Comparison of ENCODE assay signal across 15 cellular contexts in genomic region chr10:49488056-49488455, GRCh38. TPM values are rescaled to one million over a fixed set of nuclear protein-coding genes. Genes with fewer than 3 reads are reported as not detected.
A peak's percentile ranks its signal among the peaks of the same experiment; 100 is the strongest.
DNase-seq lines count a peak whose midpoint lies in the region; ATAC-seq and TF ChIP-seq lines count a peak whose summit lies in the region.
"Had no signal": no experiment of that assay in that cellular context is flagged by ENCODE, and none has a peak within 500 bp of the region (broad histone marks: within the 10 kb centered on the region; RNA-seq: fewer than 3 reads in every experiment).

No MANE protein-coding gene starts in this region.

- H3K27me3 Mint-ChIP-seq in chondrocyte (ENCODE audit: low read depth), result no peaks in the 10 kb centered on the region
- H3K27me3 Mint-ChIP-seq: CD4-positive, alpha-beta memory T cell had no signal

- peaks cover 7% of the 10 kb centered on the region for H3K36me3 Mint-ChIP-seq in chondrocyte (ENCODE audit: low read depth)

- no peak overlapping the region for H3K4me3 Mint-ChIP-seq in chondrocyte (ENCODE audit: unreplicated experiment)
- H3K4me3 Mint-ChIP-seq: CD4-positive, alpha-beta memory T cell; immature natural killer cell had no signal

- no peaks in the 10 kb centered on the region for H3K9me3 Mint-ChIP-seq in chondrocyte (ENCODE audit: low read depth)
- H3K9me3 Mint-ChIP-seq: CD4-positive, alpha-beta memory T cell; immature natural killer cell had no signal

- H3K27ac Mint-ChIP-seq in chondrocyte (ENCODE audit: unreplicated experiment), result no peak overlapping the region
- H3K27ac Mint-ChIP-seq: CD4-positive, alpha-beta memory T cell; immature natural killer cell had no signal

- H3K4me1 Mint-ChIP-seq in chondrocyte (ENCODE audit: low read depth), result peaks cover 61% of the 10 kb centered on the region

- no peak for TF ChIP-seq CTCF in chondrocyte (IDR thresholded peaks at IDR 0.05)

- DNase-seq in COLO668 (lab: John Stamatoyannopoulos, UW; ENCODE audit: unreplicated experiment) (peak; percentile 3), NCI-H1417 treated with DMSO at 0.1 percent for 48 hours (lab: John Stamatoyannopoulos, UW) (peak; percentile 76), SK-MEL-5 (ENCODE audit: low read depth, low spot score) (peak; percentile 55), lung microvascular endothelial cell (ENCODE audit: low read depth in 2 of 2) (peak; percentile 6 to 8), AML-193 (lab: John Stamatoyannopoulos, UW) (no peak), chondrocyte (ENCODE audit: low spot score) (no peak), HUDEP-2 (lab: John Stamatoyannopoulos, UW; ENCODE audit: unreplicated experiment in 76 of 76) (no peak)
- DNase-seq: activated CD8-positive, alpha-beta memory T cell treated with anti-CD3 and anti-CD28 coated beads for 24 hours; CD4-positive, alpha-beta memory T cell; cerebellar nuclear complex; immature natural killer cell; stimulated activated CD4-positive, alpha-beta T cell treated with anti-CD3 and anti-CD28 coated beads, Interleukin-4, amount 100 ng/mL, for 4 hours; WERI-Rb-1 had no signal

- ATAC-seq in GM19467 (IDR thresholded peaks at IDR 0.05; ENCODE audit: unreplicated experiment), result no peak
- ATAC-seq: gastroesophageal sphincter had no signal

- in situ Hi-C loops in SK-MEL-5 (cut with HindIII; ENCODE audit: low pct_unique_long_range_greater_than_20kb, low sequenced_read_pairs), result no loop called here

RNA-seq across cellular contexts. Expression of gene ERCC6, which starts 50.9 kb away (rescaled TPM):
- 11.4 and 16.1 TPM in 2 replicates for total RNA-seq in SK-MEL-5 (2014; rRNA removed; shearing (Covaris generic))
- polyA plus RNA-seq in SK-MEL-5 (2015; cell fraction: cytosol; rRNA removed), result 10.9 and 16.9 TPM in 2 replicates
- polyA plus RNA-seq in SK-MEL-5 (2015; cell fraction: nucleus; rRNA removed), result 25.7 and 30.3 TPM in 2 replicates
- total RNA-seq in lung microvascular endothelial cell (9.8 and 10.7 TPM in 2 replicates), chondrocyte (40.2 to 79.8 TPM (median 41.5 TPM) in 3 replicates)

Comparison
In these comparisons a context has a peak if more than half of its experiments do, and no peak if none do; other contexts are left out.
1. DNase-seq: peak in COLO668 (single experiment), NCI-H1417 treated with DMSO at 0.1 percent for 48 hours (single experiment), SK-MEL-5 (single experiment) and lung microvascular endothelial cell (2 of 2); none in AML-193 (0 of 2), chondrocyte (single experiment) and HUDEP-2 (0 of 76).